Comparison of ENCODE assay signal across 8 cellular contexts in genomic region chr2:24076849-24077534, GRCh38.
DNase-seq lines count a peak whose midpoint lies in the region; ATAC-seq lines count a peak whose summit lies in the region.

No MANE protein-coding gene starts in this region.

- no peaks in the 10 kb centered on the region for H3K27me3 ChIP-seq in layer of hippocampus (ENCODE audit: control insufficient read depth, insufficient read depth, low read length)

- peak overlapping the region; percentile 59 to 99 for H3K27ac Mint-ChIP-seq in stimulated activated naive CD8-positive, alpha-beta T cell treated with anti-CD3 and anti-CD28 coated beads, Interleukin-15, amount 100 ng/mL, for 72 hours

- DNase-seq in EL (peak; percentile 33), MV-4-11 (lab: John Stamatoyannopoulos, UW) (peak; percentile 33), T47D (ENCODE audit: low read depth in 1 of 2, low spot score in 1 of 2) (peak; percentile 36 to 46)
- no peak for DNase-seq in stimulated activated naive CD8-positive, alpha-beta T cell treated with anti-CD3 and anti-CD28 coated beads, Interleukin-15, amount 100 ng/mL, for 72 hours

- no peaks in the 10 kb centered on the region for H3K27me3 Mint-ChIP-seq in stimulated activated naive CD8-positive, alpha-beta T cell treated with anti-CD3 and anti-CD28 coated beads, Interleukin-15, amount 100 ng/mL, for 72 hours

- H3K9me3 Mint-ChIP-seq in stimulated activated naive CD8-positive, alpha-beta T cell treated with anti-CD3 and anti-CD28 coated beads, Interleukin-15, amount 100 ng/mL, for 72 hours = no peaks in the 10 kb centered on the region

- H3K4me3 Mint-ChIP-seq in stimulated activated naive CD8-positive, alpha-beta T cell treated with anti-CD3 and anti-CD28 coated beads, Interleukin-15, amount 100 ng/mL, for 72 hours = peak overlapping the region; percentile 92 to 97

- H3K4me1 Mint-ChIP-seq in stimulated activated naive CD8-positive, alpha-beta T cell treated with anti-CD3 and anti-CD28 coated beads, Interleukin-15, amount 100 ng/mL, for 72 hours = peaks cover 46% of the 10 kb centered on the region

- peak overlapping the region; percentile 84 for H3K27ac ChIP-seq in layer of hippocampus (ENCODE audit: low read depth, low read length)

- in situ Hi-C loops in T47D (cut with HindIII; ENCODE audit: low pct_unique_long_range_greater_than_20kb, low sequenced_read_pairs) = no loop called here

- peak; percentile 2 for ATAC-seq in GM21576 (IDR thresholded peaks at IDR 0.05; ENCODE audit: unreplicated experiment)
- peak; percentile 39 for ATAC-seq in stimulated activated naive CD8-positive, alpha-beta T cell treated with anti-CD3 and anti-CD28 coated beads, Interleukin-15, amount 100 ng/mL, for 72 hours
- no peak for ATAC-seq in HG03378 (IDR thresholded peaks at IDR 0.05; ENCODE audit: unreplicated experiment)
- no peak for ATAC-seq in GM18520 (IDR thresholded peaks at IDR 0.05; ENCODE audit: unreplicated experiment)

Comparison
In these comparisons a context has a peak if more than half of its experiments do, and no peak if none do; other contexts are left out.
1. DNase-seq: peak in EL (single experiment), MV-4-11 (single experiment) and T47D (2 of 2); none in stimulated activated naive CD8-positive, alpha-beta T cell treated with anti-CD3 and anti-CD28 coated beads, Interleukin-15, amount 100 ng/mL, for 72 hours (0 of 2).
2. ATAC-seq: peak in GM21576 (single experiment) and stimulated activated naive CD8-positive, alpha-beta T cell treated with anti-CD3 and anti-CD28 coated beads, Interleukin-15, amount 100 ng/mL, for 72 hours (single experiment); none in HG03378 (single experiment) and GM18520 (single experiment).